Comparison of ENCODE assay signal across 8 cellular contexts in the genomic region with DNA sequence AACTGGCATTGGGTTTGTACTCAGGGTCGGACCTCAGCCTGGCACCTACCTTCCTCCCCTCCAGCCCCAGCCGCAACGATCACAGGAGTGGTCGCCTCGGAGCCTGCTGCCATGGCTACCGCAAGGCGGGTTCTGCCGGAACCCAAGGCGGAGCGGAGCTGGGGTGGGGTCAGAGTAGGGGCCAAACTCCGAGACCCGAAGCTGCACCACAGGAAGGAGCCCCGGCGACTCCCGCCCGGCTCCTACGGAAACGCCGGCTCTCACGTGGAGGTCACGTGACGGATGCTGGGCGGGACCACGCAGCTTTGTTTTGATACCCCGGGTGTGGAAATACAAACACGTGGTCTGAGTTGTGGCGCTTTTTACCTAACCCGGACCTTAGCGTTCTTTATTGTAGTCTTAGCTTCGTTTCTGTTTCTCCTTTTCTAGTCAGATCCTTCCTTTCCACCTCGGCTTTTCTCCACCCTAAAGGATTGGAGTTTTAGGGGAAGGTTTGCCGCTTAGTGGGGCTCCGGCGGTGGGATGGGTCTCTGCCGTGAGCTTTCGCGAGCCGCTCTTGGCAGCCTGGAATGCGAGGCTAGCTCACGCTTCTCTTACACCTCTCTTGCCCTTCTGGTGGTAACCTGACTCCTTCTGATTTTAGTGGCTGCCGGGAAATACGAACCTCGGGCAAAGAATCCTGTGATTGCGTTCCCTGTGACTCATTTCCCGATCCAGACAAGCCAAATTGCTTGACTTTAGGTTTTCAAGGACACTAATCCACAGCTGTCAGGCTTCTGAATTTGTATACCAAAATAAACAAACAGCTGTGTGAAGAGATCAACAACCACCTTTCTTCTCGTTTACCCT.
DNase-seq lines count a peak whose midpoint lies in the region; ATAC-seq and TF ChIP-seq lines count a peak whose summit lies in the region.

A gene with protein sequence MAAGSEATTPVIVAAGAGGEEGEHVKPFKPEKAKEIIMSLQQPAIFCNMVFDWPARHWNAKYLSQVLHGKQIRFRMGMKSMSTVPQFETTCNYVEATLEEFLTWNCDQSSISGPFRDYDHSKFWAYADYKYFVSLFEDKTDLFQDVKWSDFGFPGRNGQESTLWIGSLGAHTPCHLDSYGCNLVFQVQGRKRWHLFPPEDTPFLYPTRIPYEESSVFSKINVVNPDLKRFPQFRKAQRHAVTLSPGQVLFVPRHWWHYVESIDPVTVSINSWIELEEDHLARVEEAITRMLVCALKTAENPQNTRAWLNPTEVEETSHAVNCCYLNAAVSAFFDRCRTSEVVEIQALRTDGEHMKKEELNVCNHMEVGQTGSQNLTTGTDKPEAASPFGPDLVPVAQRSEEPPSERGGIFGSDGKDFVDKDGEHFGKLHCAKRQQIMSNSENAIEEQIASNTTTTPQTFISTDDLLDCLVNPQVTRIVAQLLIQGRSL (minus strand): TSS at position 264 of the 849 bp plus-strand sequence. CDS start 151 bp downstream, at position 113.

- DNase-seq in activated CD4-positive, alpha-beta T cell treated with anti-CD3 and anti-CD28 coated beads for 4 hours = peak; percentile 83 to 87
- DNase-seq in medulla oblongata (ENCODE audit: extremely low spot score) = peak; percentile 96
- DNase-seq in stimulated activated CD8-positive, alpha-beta memory T cell treated with anti-CD3 and anti-CD28 coated beads, Interleukin-12 subunit alpha, Interleukin-12 subunit beta, amount 100 ng/mL, for 24 hours (ENCODE audit: extremely low read depth) = peak; percentile 77

- H3K27ac ChIP-seq in 22Rv1 = peak within 1 kb of the TSS; percentile 90
- peak within 1 kb of the TSS; percentile 80 for H3K27ac ChIP-seq in duodenal mucosa (ENCODE audit: low read depth, low read length)

- H3K27me3 ChIP-seq in duodenal mucosa (ENCODE audit: control insufficient read depth in 1 of 2, insufficient read depth in 2 of 2, low read length in 2 of 2) = no peaks in the 10 kb centered on the region

- H3K9me3 ChIP-seq in duodenal mucosa (ENCODE audit: control insufficient read depth in 1 of 2, low read length in 2 of 2) = no peaks in the 10 kb centered on the region

- H3K36me3 ChIP-seq in duodenal mucosa (ENCODE audit: control insufficient read depth in 1 of 2, insufficient read depth in 2 of 2, low read length in 2 of 2) = no peaks in the 10 kb centered on the region

- no peak for TF ChIP-seq CTCF in 22Rv1 (IDR thresholded peaks at IDR 0.05)

- peak; percentile 77 for TF ChIP-seq POLR2A in GM19099 (IDR thresholded peaks at IDR 0.05; ENCODE audit: extremely low read depth, insufficient read length, low read depth)

- ATAC-seq in HG03439 (IDR thresholded peaks at IDR 0.05; ENCODE audit: unreplicated experiment) (peak; percentile 63), GM18873 (IDR thresholded peaks at IDR 0.05; ENCODE audit: low FRiP score, unreplicated experiment) (no peak)

- H3K9ac ChIP-seq in duodenal mucosa (ENCODE audit: low read depth in 1 of 2, low read length in 2 of 2) = peak within 1 kb of the TSS; percentile 79 to 86

- peaks cover 17 to 19% of the 10 kb centered on the region in 2 donors for H3K4me1 ChIP-seq in duodenal mucosa (ENCODE audit: control insufficient read depth in 1 of 2, insufficient read depth in 2 of 2, low read length in 2 of 2)

- H3K4me3 ChIP-seq in duodenal mucosa (ENCODE audit: low read depth in 1 of 2, low read length in 2 of 2) = peak within 1 kb of the TSS; percentile 86 to 94
